Comparison of ENCODE assay signal across 13 cellular contexts in genomic region chr4:139242511-139243051, GRCh38. TPM values are rescaled to one million over a fixed set of nuclear protein-coding genes. Genes with fewer than 3 reads are reported as not detected.
DNase-seq lines count a peak whose midpoint lies in the region; TF ChIP-seq lines count a peak whose summit lies in the region.
"Had no signal": no experiment of that assay in that cellular context is flagged by ENCODE, and none has a peak within 500 bp of the region (broad histone marks: within the 10 kb centered on the region; RNA-seq: fewer than 3 reads in every experiment).

No MANE protein-coding gene starts in this region.

- H3K79me2 ChIP-seq in MM.1S (ENCODE audit: low read length) (no peaks in the 10 kb centered on the region), mammary epithelial cell (ENCODE audit: insufficient read depth, low read length) (no peaks in the 10 kb centered on the region)

- H2AFZ ChIP-seq in MM.1S (ENCODE audit: low read length) = peak overlapping the region; percentile 20
- H2AFZ ChIP-seq in mammary epithelial cell (ENCODE audit: low read depth, low read length) = peak overlapping the region; percentile 37

- in situ Hi-C loops in mammary epithelial cell (cut with MboI; ENCODE audit: low sequenced_read_pairs in 2 of 2) = no loop called here

- H3K27me3 Mint-ChIP-seq in mesothelial cell of epicardium (ENCODE audit: low read depth) = no peaks in the 10 kb centered on the region

- dilution Hi-C loops in mammary epithelial cell (cut with HindIII; ENCODE audit: low sequenced_read_pairs) = no loop called here

- TF ChIP-seq CTCF in AG10803 (conservative IDR thresholded peaks at IDR 0.05; ENCODE audit: low read length) (no peak), MM.1S (IDR thresholded peaks at IDR 0.05; ENCODE audit: low read length) (no peak), mammary epithelial cell (conservative IDR thresholded peaks at IDR 0.05 in 1 of 2, IDR thresholded peaks at IDR 0.05 in 1 of 2; ENCODE audit: extremely low read depth in 1 of 2, insufficient read depth in 1 of 2, low read depth in 1 of 2, low read length in 2 of 2) (no peak), mesothelial cell of epicardium (IDR thresholded peaks at IDR 0.05; ENCODE audit: unreplicated experiment) (no peak), thyroid gland (IDR thresholded peaks at IDR 0.05) (no peak)

- no peaks in the 10 kb centered on the region for H3K4me1 Mint-ChIP-seq in mesothelial cell of epicardium

- peak overlapping the region; percentile 23; the same call in 1 of the 2 replicates for H3K4me2 ChIP-seq in MM.1S (ENCODE audit: low read depth, low read length)
- peak overlapping the region; percentile 23 for H3K4me2 ChIP-seq in mammary epithelial cell (ENCODE audit: insufficient read depth, low read depth, low read length)

- H3K27ac Mint-ChIP-seq in mesothelial cell of epicardium = peak overlapping the region; percentile 60
- H3K27ac Mint-ChIP-seq: CD4-positive, CD25-positive, alpha-beta regulatory T cell had no signal

- no peak overlapping the region for H3K9ac ChIP-seq in MM.1S (ENCODE audit: low read length)
- peak overlapping the region; percentile 61 for H3K9ac ChIP-seq in mammary epithelial cell (ENCODE audit: insufficient read depth, low read length)

- H3K27ac ChIP-seq in MM.1S (ENCODE audit: low read length) = peak overlapping the region; percentile 77; the same call in 1 of the 2 replicates
- H3K27ac ChIP-seq in mammary epithelial cell (ENCODE audit: insufficient read depth, low read depth, low read length) = peak overlapping the region; percentile 89
- no peak overlapping the region for H3K27ac ChIP-seq in thyroid gland
- H3K27ac ChIP-seq: colonic mucosa, spleen had no signal

- H3F3A ChIP-seq in MM.1S (ENCODE audit: insufficient read depth, low read length) = peaks cover 18% of the 10 kb centered on the region

- 38% methylated on average over 2 of the region's 2 CpGs for WGBS in mammary epithelial cell (ENCODE audit: low coverage, missing lambda C conversion rate)
- 89 to 96% methylated on average over 2 of the region's 2 CpGs for WGBS in thyroid gland, 2 donors

- H3K36me3 Mint-ChIP-seq in mesothelial cell of epicardium = peaks cover 1% of the 10 kb centered on the region
- H3K36me3 Mint-ChIP-seq: CD4-positive, CD25-positive, alpha-beta regulatory T cell had no signal

- H3K9me3 ChIP-seq in MM.1S (replicated peaks; ENCODE audit: insufficient read depth, low read length) (no peaks in the 10 kb centered on the region), mammary epithelial cell (replicated peaks; ENCODE audit: insufficient read depth, low read length) (peaks cover 2% of the 10 kb centered on the region), thyroid gland (no peaks in the 10 kb centered on the region)
- H3K9me3 ChIP-seq: colonic mucosa had no signal

- H3K36me3 ChIP-seq in MM.1S (replicated peaks; ENCODE audit: insufficient read depth, low read length) = no peaks in the 10 kb centered on the region
- H3K36me3 ChIP-seq in mammary epithelial cell (ENCODE audit: insufficient read depth, low read length) = no peaks in the 10 kb centered on the region
- H3K36me3 ChIP-seq in thyroid gland = no peaks in the 10 kb centered on the region
- H3K36me3 ChIP-seq: colonic mucosa, heart right ventricle, spleen had no signal

- intact Hi-C loops in mammary epithelial cell (cut with micrococcal nuclease) (loop anchor here (1.0 kb wide), 2 partner anchors 53 to 59 kb away; partner anchors contain the start of gene NAA15), thyroid gland (cut with DNase I) (no loop called here)

- peaks cover 28% of the 10 kb centered on the region for H3K4me1 ChIP-seq in MM.1S (ENCODE audit: low read length)
- H3K4me1 ChIP-seq in mammary epithelial cell (ENCODE audit: insufficient read depth, low read length) = peaks cover 37% of the 10 kb centered on the region
- peaks cover 0 to 5% of the 10 kb centered on the region in 2 donors for H3K4me1 ChIP-seq in thyroid gland
- H3K4me1 ChIP-seq: colonic mucosa had no signal

- no peaks in the 10 kb centered on the region for H4K20me1 ChIP-seq in MM.1S (ENCODE audit: insufficient read depth, low read length)
- no peaks in the 10 kb centered on the region for H4K20me1 ChIP-seq in mammary epithelial cell (ENCODE audit: insufficient read depth, low read length)

- H3K27me3 ChIP-seq in MM.1S (replicated peaks; ENCODE audit: insufficient read depth, low read length) = no peaks in the 10 kb centered on the region
- H3K27me3 ChIP-seq in mammary epithelial cell (ENCODE audit: insufficient read depth, low read length) = no peaks in the 10 kb centered on the region
- no peaks in the 10 kb centered on the region for H3K27me3 ChIP-seq in thyroid gland
- H3K27me3 ChIP-seq: colonic mucosa, heart right ventricle, spleen had no signal

- H3K9me3 Mint-ChIP-seq in mesothelial cell of epicardium = peaks cover 17% of the 10 kb centered on the region

- no peak for TF ChIP-seq POLR2A in thyroid gland (IDR thresholded peaks at IDR 0.05)

- peak; percentile 70 for DNase-seq in AG10803 (ENCODE audit: low read depth)
- peak; percentile 82 for DNase-seq in MM.1S
- peak; percentile 94 for DNase-seq in mammary epithelial cell
- no peak for DNase-seq in mesothelial cell of epicardium (ENCODE audit: low spot score in 2 of 2, unreplicated experiment in 2 of 2)
- DNase-seq in T-helper 1 cell = no peak
- no peak for DNase-seq in KG1 (lab: John Stamatoyannopoulos, UW)
- DNase-seq in thyroid gland = no peak
- no peak for DNase-seq in NCI-H2227 treated with DMSO at 0.1 percent for 48 hours (lab: John Stamatoyannopoulos, UW)
- DNase-seq: CD4-positive, CD25-positive, alpha-beta regulatory T cell; colonic mucosa; heart right ventricle; NCI-H1694 treated with DMSO at 0.1 percent for 48 hours; spleen had no signal

- no TSS peak for BruUV-seq in mammary epithelial cell (replicated peaks; lab: Mats Ljungman, UMichigan)

- CTCF ChIA-PET in mammary epithelial cell (lab: Charles Lee; ENCODE audit: low non-redundant PET) = no interaction called here

- H3K4me3 ChIP-seq in AG10803 (ENCODE audit: low read length) (no peak overlapping the region), MM.1S (ENCODE audit: low read length) (no peak overlapping the region), mammary epithelial cell (replicated peaks in 1 of 3; ENCODE audit: insufficient read depth in 1 of 3, low read depth in 2 of 3, low read length in 3 of 3) (no peak overlapping the region), thyroid gland (replicated peaks in 1 of 3) (no peak overlapping the region)
- H3K4me3 ChIP-seq: colonic mucosa, heart right ventricle, spleen had no signal

- no peak overlapping the region for H3K4me3 Mint-ChIP-seq in mesothelial cell of epicardium
- H3K4me3 Mint-ChIP-seq: CD4-positive, CD25-positive, alpha-beta regulatory T cell had no signal

- no peaks in the 10 kb centered on the region for H3K9me2 ChIP-seq in MM.1S (replicated peaks; ENCODE audit: insufficient read depth, low read length)

RNA-seq across cellular contexts. Expression of gene MGARP, which starts 37.4 kb away (rescaled TPM):
- 1 to 10 TPM; 4.7 to 5.5 TPM for total RNA-seq in mammary epithelial cell
- 2.7 TPM for polyA plus RNA-seq in mammary epithelial cell
- polyA minus RNA-seq in mammary epithelial cell = not detected
- 0.34 to 0.76 TPM (median 0.69 TPM) in 3 replicates for total RNA-seq in mesothelial cell of epicardium
- total RNA-seq in thyroid gland = 1 to 10 TPM in 2 of 4 donors, under 1 TPM in 2; 0.71 to 2.1 (median 1.1) TPM

RNA-seq across cellular contexts. Expression of gene NAA15, which starts 58.7 kb away (rescaled TPM):
- 10 to 100 TPM; 35.5 to 76.3 TPM for total RNA-seq in mammary epithelial cell
- polyA plus RNA-seq in mammary epithelial cell = 18.3 TPM
- polyA minus RNA-seq in mammary epithelial cell = 55.2 TPM
- 55.1 to 58.5 TPM (median 56.8 TPM) in 3 replicates for total RNA-seq in mesothelial cell of epicardium
- 10 to 100 TPM; 21.7 to 47.7 (median 24.6) TPM for total RNA-seq in thyroid gland

RNA-seq across cellular contexts. Expression of gene NDUFC1, which starts 59.7 kb away (rescaled TPM):
- total RNA-seq in mammary epithelial cell (10 to 100 TPM; 15.5 to 51.7 TPM), mesothelial cell of epicardium (35.2 to 39.1 TPM (median 38.5 TPM) in 3 replicates), thyroid gland (10 to 100 TPM; 27.9 to 92.4 (median 53.2) TPM)
- 32.7 TPM for polyA plus RNA-seq in mammary epithelial cell
- 2.3 TPM for polyA minus RNA-seq in mammary epithelial cell

Comparison
In these comparisons a context has a peak if more than half of its experiments do, and no peak if none do; other contexts are left out.
1. DNase-seq: peak in AG10803 (single experiment), MM.1S (single experiment) and mammary epithelial cell (single experiment); none in mesothelial cell of epicardium (0 of 2), T-helper 1 cell (0 of 5), KG1 (single experiment), thyroid gland (0 of 2) and NCI-H2227 treated with DMSO at 0.1 percent for 48 hours (single experiment).
2. H3K27ac ChIP-seq: peak in MM.1S (single experiment) and mammary epithelial cell (single experiment); none in thyroid gland (0 of 3).